Comparison of ENCODE assay signal across 25 cellular contexts in the genomic region with DNA sequence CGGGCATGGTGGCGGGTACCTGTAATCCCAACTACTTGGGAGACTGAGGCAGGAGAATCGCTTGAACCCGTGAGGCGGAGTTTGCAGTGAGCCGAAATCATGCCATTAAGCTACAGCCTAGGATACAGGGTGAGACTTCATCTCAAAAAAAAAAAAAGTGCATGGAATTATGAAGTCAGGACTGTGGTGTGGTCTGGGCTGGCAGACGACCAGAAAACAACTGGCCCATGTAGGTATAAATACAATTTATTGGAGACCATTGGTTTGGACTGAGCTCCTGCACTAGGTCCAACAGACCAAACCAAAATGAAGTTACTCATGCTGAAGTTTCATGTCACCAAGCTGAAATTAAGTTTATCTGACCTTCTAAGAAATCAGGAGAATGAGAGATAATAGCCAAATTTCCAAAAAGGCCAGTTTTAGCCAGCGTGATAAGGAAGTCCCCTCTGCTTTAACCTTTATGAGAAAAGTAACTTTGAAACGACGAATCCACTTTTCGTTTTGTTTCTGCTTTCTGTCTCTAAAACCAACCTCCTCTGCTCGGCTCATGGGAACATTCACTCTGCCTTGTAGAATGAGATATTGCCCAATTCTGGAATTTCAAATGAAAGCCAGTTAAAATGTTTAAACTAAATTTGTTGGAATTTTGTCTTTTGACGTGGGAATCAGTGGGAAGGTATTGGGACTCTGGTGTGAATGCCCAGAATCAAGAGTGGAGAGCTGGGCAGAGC. TPM values are rescaled to one million over a fixed set of nuclear protein-coding genes. Genes with fewer than 3 reads are reported as not detected.
DNase-seq lines count a peak whose midpoint lies in the region; ATAC-seq, FAIRE-seq and TF ChIP-seq lines count a peak whose summit lies in the region.
"Had no signal": no experiment of that assay in that cellular context is flagged by ENCODE, and none has a peak within 500 bp of the region (broad histone marks: within the 10 kb centered on the region; RNA-seq: fewer than 3 reads in every experiment).

No MANE protein-coding gene starts in this region.

- TF ChIP-seq CTCF in chondrocyte (IDR thresholded peaks at IDR 0.05) = no peak
- no peak for TF ChIP-seq CTCF in nephron progenitor cell (IDR thresholded peaks at IDR 0.05)
- no peak for TF ChIP-seq CTCF in thoracic aorta (IDR thresholded peaks at IDR 0.05)

- POLR2A ChIA-PET in CD8-positive, alpha-beta memory T cell (lab: Charles Lee) = interaction anchor here (0.7 kb wide), 1 partner anchor 34 kb away, joined by 5 read pairs; no protein-coding TSS in a partner anchor

- no peaks in the 10 kb centered on the region for H3K36me3 ChIP-seq in thoracic aorta
- H3K36me3 ChIP-seq in CD8-positive, alpha-beta memory T cell (ENCODE audit: insufficient read depth, low read length) = no peaks in the 10 kb centered on the region
- H3K36me3 ChIP-seq: esophagus muscularis mucosa, HAP-1, left ventricle myocardium inferior, prostate gland had no signal

- no peaks in the 10 kb centered on the region for H3K9me3 Mint-ChIP-seq in chondrocyte (ENCODE audit: low read depth)
- no peaks in the 10 kb centered on the region for H3K9me3 Mint-ChIP-seq in nephron progenitor cell
- H3K9me3 Mint-ChIP-seq in CD8-positive, alpha-beta memory T cell = no peaks in the 10 kb centered on the region
- H3K9me3 Mint-ChIP-seq: activated naive CD4-positive, alpha-beta T cell treated with anti-CD3 and anti-CD28 coated beads, Interleukin-2, amount 50 U/mL, for 24 hours; activated T-cell treated with anti-CD3 and anti-CD28 coated beads, Interleukin-2, amount 50 U/mL, for 72 hours; effector memory CD8-positive, alpha-beta T cell; immature natural killer cell; neural crest cell; T-helper 1 cell treated with Interleukin-12 subunit alpha and Interleukin-12 subunit beta and Interleukin-4 antibody, amounts not matched to agents 30 μg/mL and 1 μg/mL, for 36 hours had no signal

- H3K4me3 Mint-ChIP-seq in chondrocyte (ENCODE audit: unreplicated experiment) = no peak overlapping the region
- no peak overlapping the region for H3K4me3 Mint-ChIP-seq in nephron progenitor cell
- no peak overlapping the region for H3K4me3 Mint-ChIP-seq in CD8-positive, alpha-beta memory T cell
- H3K4me3 Mint-ChIP-seq: activated naive CD4-positive, alpha-beta T cell treated with anti-CD3 and anti-CD28 coated beads, Interleukin-2, amount 50 U/mL, for 24 hours; activated T-cell treated with anti-CD3 and anti-CD28 coated beads, Interleukin-2, amount 50 U/mL, for 72 hours; effector memory CD8-positive, alpha-beta T cell; immature natural killer cell; neural crest cell; T-helper 1 cell treated with Interleukin-12 subunit alpha and Interleukin-12 subunit beta and Interleukin-4 antibody, amounts not matched to agents 30 μg/mL and 1 μg/mL, for 36 hours had no signal

- H3K27me3 Mint-ChIP-seq in chondrocyte (ENCODE audit: low read depth) = no peaks in the 10 kb centered on the region
- peaks cover 7% of the 10 kb centered on the region for H3K27me3 Mint-ChIP-seq in nephron progenitor cell (ENCODE audit: low read depth, poor library complexity)
- H3K27me3 Mint-ChIP-seq in CD8-positive, alpha-beta memory T cell = no peaks in the 10 kb centered on the region
- H3K27me3 Mint-ChIP-seq: activated naive CD4-positive, alpha-beta T cell treated with anti-CD3 and anti-CD28 coated beads, Interleukin-2, amount 50 U/mL, for 24 hours; effector memory CD8-positive, alpha-beta T cell had no signal

- peaks cover 8 to 48% of the 10 kb centered on the region in 2 donors for H3K4me1 ChIP-seq in thoracic aorta (ENCODE audit: control insufficient read depth in 1 of 2, low read depth in 2 of 2)
- H3K4me1 ChIP-seq in CD8-positive, alpha-beta memory T cell (ENCODE audit: insufficient read depth, low read length) = no peaks in the 10 kb centered on the region

- H3K27ac Mint-ChIP-seq in chondrocyte (ENCODE audit: unreplicated experiment) (peak overlapping the region; percentile 36), nephron progenitor cell (peak overlapping the region; percentile 88)
- H3K27ac Mint-ChIP-seq in CD8-positive, alpha-beta memory T cell = no peak overlapping the region
- H3K27ac Mint-ChIP-seq: activated naive CD4-positive, alpha-beta T cell treated with anti-CD3 and anti-CD28 coated beads, Interleukin-2, amount 50 U/mL, for 24 hours; activated T-cell treated with anti-CD3 and anti-CD28 coated beads, Interleukin-2, amount 50 U/mL, for 72 hours; effector memory CD8-positive, alpha-beta T cell; immature natural killer cell; T-helper 1 cell treated with Interleukin-12 subunit alpha and Interleukin-12 subunit beta and Interleukin-4 antibody, amounts not matched to agents 30 μg/mL and 1 μg/mL, for 36 hours had no signal

- no peaks in the 10 kb centered on the region for H3K9me3 ChIP-seq in thoracic aorta
- no peaks in the 10 kb centered on the region for H3K9me3 ChIP-seq in CD8-positive, alpha-beta memory T cell (ENCODE audit: low read length)
- H3K9me3 ChIP-seq: body of pancreas, esophagus muscularis mucosa, HAP-1, left ventricle myocardium inferior, mucosa of descending colon, prostate gland had no signal

- peak; percentile 9 for DNase-seq in EH (ENCODE audit: low read depth)
- no peak for DNase-seq in chondrocyte (ENCODE audit: low spot score)
- no peak for DNase-seq in nephron progenitor cell
- DNase-seq in thoracic aorta (ENCODE audit: low spot score) = no peak
- no peak for DNase-seq in G401 (ENCODE audit: low spot score)
- DNase-seq in CD8-positive, alpha-beta memory T cell = no peak
- DNase-seq in GM12891 (ENCODE audit: insufficient read length, low spot score) = no peak
- DNase-seq in cerebellum (ENCODE audit: low spot score) = no peak
- DNase-seq: activated CD4-positive, alpha-beta T cell treated with anti-CD3 and anti-CD28 coated beads for 48 hours; activated T-cell treated with anti-CD3 and anti-CD28 coated beads, Interleukin-2, amount 50 U/mL, for 72 hours; body of pancreas; effector memory CD8-positive, alpha-beta T cell; immature natural killer cell; left ventricle myocardium inferior; mucosa of descending colon; NCI-H2081 treated with DMSO at 0.1 percent for 48 hours; NCI-H446; stimulated activated CD4-positive, alpha-beta T cell treated with anti-CD3 and anti-CD28 coated beads, Interleukin-4, amount 100 ng/mL, for 1 hour; stimulated activated naive CD4-positive, alpha-beta T cell treated with Interleukin-2 at 50 U/mL for 16 hours had no signal

- CTCF ChIA-PET in CD8-positive, alpha-beta memory T cell (lab: Charles Lee) = no interaction called here

- H3K27me3 ChIP-seq in thoracic aorta (replicated peaks; ENCODE audit: insufficient read depth) = no peaks in the 10 kb centered on the region
- H3K27me3 ChIP-seq in CD8-positive, alpha-beta memory T cell (ENCODE audit: insufficient read depth, low read length, poor library complexity, severe bottlenecking) = no peaks in the 10 kb centered on the region
- H3K27me3 ChIP-seq: body of pancreas, esophagus muscularis mucosa had no signal

- H3K27ac ChIP-seq in thoracic aorta = peak overlapping the region; percentile 59 to 66
- no peak overlapping the region for H3K27ac ChIP-seq in CD8-positive, alpha-beta memory T cell (ENCODE audit: low read depth, low read length)
- H3K27ac ChIP-seq: esophagus muscularis mucosa, left ventricle myocardium inferior, prostate gland had no signal

- no peaks in the 10 kb centered on the region for H3K36me3 Mint-ChIP-seq in chondrocyte (ENCODE audit: low read depth)
- H3K36me3 Mint-ChIP-seq in nephron progenitor cell (ENCODE audit: low read depth) = no peaks in the 10 kb centered on the region
- no peaks in the 10 kb centered on the region for H3K36me3 Mint-ChIP-seq in CD8-positive, alpha-beta memory T cell
- H3K36me3 Mint-ChIP-seq: activated naive CD4-positive, alpha-beta T cell treated with anti-CD3 and anti-CD28 coated beads, Interleukin-2, amount 50 U/mL, for 24 hours; immature natural killer cell had no signal

- in situ Hi-C loops in G401 (cut with HindIII; ENCODE audit: low sequenced_read_pairs) = no loop called here

- peaks cover 43% of the 10 kb centered on the region for H3K4me1 Mint-ChIP-seq in chondrocyte (ENCODE audit: low read depth)
- peaks cover 24% of the 10 kb centered on the region for H3K4me1 Mint-ChIP-seq in nephron progenitor cell
- no peaks in the 10 kb centered on the region for H3K4me1 Mint-ChIP-seq in CD8-positive, alpha-beta memory T cell
- H3K4me1 Mint-ChIP-seq: activated naive CD4-positive, alpha-beta T cell treated with anti-CD3 and anti-CD28 coated beads, Interleukin-2, amount 50 U/mL, for 24 hours; immature natural killer cell had no signal

- no peak for TF ChIP-seq POLR2A in GM12891 (IDR thresholded peaks at IDR 0.05; ENCODE audit: low read depth, low read length)

- FAIRE-seq in GM12891 (lab: Jason Lieb, UNC) = no peak

- H3K4me3 ChIP-seq in thoracic aorta = peak overlapping the region; percentile 38
- no peak overlapping the region for H3K4me3 ChIP-seq in CD8-positive, alpha-beta memory T cell (ENCODE audit: low read length)
- H3K4me3 ChIP-seq: body of pancreas, esophagus muscularis mucosa, HAP-1, left ventricle myocardium inferior, mucosa of descending colon, prostate gland had no signal

- no peak for ATAC-seq in thoracic aorta (ENCODE audit: insufficient number of reproducible peaks, low FRiP score, low read depth)
- ATAC-seq: activated T-cell treated with anti-CD3 and anti-CD28 coated beads, Interleukin-2, amount 50 U/mL, for 72 hours; body of pancreas; effector memory CD8-positive, alpha-beta T cell; mucosa of descending colon had no signal

TF ChIP-seq in GM12891, 5 proteins besides CTCF, POLR2A, EP300 and RAD21:
- TF ChIP-seq POLR2AphosphoS5 (IDR thresholded peaks at IDR 0.05; ENCODE audit: low read depth, low read length) = no peak
- no peak for TF ChIP-seq SPI1 (IDR thresholded peaks at IDR 0.05; ENCODE audit: low read depth, low read length)
- no peak for TF ChIP-seq TAF1 (IDR thresholded peaks at IDR 0.05; ENCODE audit: low read depth, low read length)
- no peak for TF ChIP-seq POU2F2 (IDR thresholded peaks at IDR 0.05; ENCODE audit: low read depth, low read length)
- no peak for TF ChIP-seq PAX5 (IDR thresholded peaks at IDR 0.05; ENCODE audit: insufficient read depth, low read length, severe bottlenecking)
TF ChIP-seq in GM12891: peak in this region for 0.

RNA-seq across cellular contexts. Expression of gene RAB10, which starts 17.7 kb away (rescaled TPM):
- total RNA-seq in chondrocyte (148 to 162 TPM (median 153 TPM) in 3 replicates), thoracic aorta (10 to 100 TPM; 73.9 to 80.8 TPM), cerebellum (106 TPM)
- total RNA-seq in G401 (2014; rRNA removed; shearing (Covaris generic)) = 100 and 116 TPM in 2 replicates
- 100 to 1,000 TPM; 155 to 167 TPM for total RNA-seq in CD8-positive, alpha-beta memory T cell
- 93.3 TPM for polyA plus RNA-seq in CD8-positive, alpha-beta memory T cell
- 38.2 TPM for polyA plus RNA-seq in GM12891 (2012; ENCODE audit: low read depth, missing spikeins)

RNA-seq across cellular contexts. Expression of gene KIF3C, which starts 33.9 kb away (rescaled TPM):
- total RNA-seq in chondrocyte (34.4 to 38.6 TPM (median 37.3 TPM) in 3 replicates), thoracic aorta (10 to 100 TPM in 1 of 2 donors, 1 to 10 TPM in 1; 8.7 to 18.8 TPM), cerebellum (68.1 TPM)
- 17.6 and 20.6 TPM in 2 replicates for total RNA-seq in G401 (2014; rRNA removed; shearing (Covaris generic))
- total RNA-seq in CD8-positive, alpha-beta memory T cell = 1 to 10 TPM; 4.9 to 5.5 TPM
- polyA plus RNA-seq in CD8-positive, alpha-beta memory T cell = 1.5 TPM
- polyA plus RNA-seq in GM12891 (2012; ENCODE audit: low read depth, missing spikeins) = 0.24 TPM

Comparison
In these comparisons a context has a peak if more than half of its experiments do, and no peak if none do; other contexts are left out.
1. H3K27ac Mint-ChIP-seq: peak in chondrocyte (single experiment) and nephron progenitor cell (single experiment); none in CD8-positive, alpha-beta memory T cell (0 of 8).